23 cellular contexts compared by ENCODE assay signal in genomic region chr7:54728411-54728810, GRCh38. TPM values are rescaled to one million over a fixed set of nuclear protein-coding genes. Genes with fewer than 3 reads are reported as not detected.
DNase-seq lines count a peak whose midpoint lies in the region; ATAC-seq, FAIRE-seq and TF ChIP-seq lines count a peak whose summit lies in the region.
"Had no signal": no experiment of that assay in that cellular context is flagged by ENCODE, and none has a peak within 500 bp of the region (broad histone marks: within the 10 kb centered on the region; RNA-seq: fewer than 3 reads in every experiment).

No MANE protein-coding gene starts in this region.

- ATAC-seq in GM21723 (IDR thresholded peaks at IDR 0.05; ENCODE audit: unreplicated experiment) = no peak
- ATAC-seq: Right ventricle myocardium inferior, T-cell had no signal

- H3K36me3 ChIP-seq in H7 (replicated peaks; ENCODE audit: control insufficient read depth, insufficient read depth, low read length) = no peaks in the 10 kb centered on the region
- H3K36me3 ChIP-seq: SJSA1 had no signal

- no peak overlapping the region for H3K4me3 ChIP-seq in H7 (ENCODE audit: insufficient read depth, low read depth, low read length)
- H3K4me3 ChIP-seq: PC-9, SJSA1 had no signal

- POLR2A ChIA-PET in HEK293T (lab: Yijun Ruan, JAX) = no interaction called here

- DNase-seq in H7 (peak; percentile 13), astrocyte of the hippocampus (ENCODE audit: low read depth, low spot score) (peak; percentile 5), iPS DF 4.7 (ENCODE audit: extremely low read depth, low spot score) (peak; percentile 33), urothelium cell line (ENCODE audit: low spot score) (no peak), HEK293T (ENCODE audit: extremely low spot score) (no peak), COLO668 (lab: John Stamatoyannopoulos, UW; ENCODE audit: unreplicated experiment) (no peak)
- DNase-seq: C1 segment of cervical spinal cord; Calu3; CD4-positive, alpha-beta memory T cell; DMS153; DND-41; HCEC 1CT; Karpas-422; NCI-H1092 treated with DMSO at 0.1 percent for 48 hours; NCI-H1436; NCI-H187; NCI-H748 treated with DMSO at 0.1 percent for 48 hours; NK-92 treated with Interleukin-12 subunit alpha and Interleukin-12 subunit beta, amount 100 ng/mL, for 24 hours; PC-9; T-cell had no signal

- H3K27me3 ChIP-seq in H7 (ENCODE audit: control insufficient read depth, insufficient read depth, low read length) = no peaks in the 10 kb centered on the region

- FAIRE-seq in urothelium cell line (lab: Jason Lieb, UNC) = peak; percentile 59

- CTCF ChIA-PET in HEK293T (lab: Yijun Ruan, JAX) = no interaction called here

TF ChIP-seq in HEK293T, 16 proteins besides CTCF, POLR2A, EP300 and RAD21:
- TF ChIP-seq FOXA1 (IDR thresholded peaks at IDR 0.05) = no peak
- TF ChIP-seq L3MBTL2 (conservative IDR thresholded peaks at IDR 0.05) = no peak
- TF ChIP-seq FOXK2 (IDR thresholded peaks at IDR 0.05) = no peak
- no peak for TF ChIP-seq ARNT (IDR thresholded peaks at IDR 0.05)
- no peak for TF ChIP-seq LEF1 (IDR thresholded peaks at IDR 0.05; ENCODE audit: borderline replicate concordance)

RNA-seq across cellular contexts. Expression of gene SEC61G, which starts 30.6 kb away (rescaled TPM):
- 233 and 253 TPM in 2 replicates for total RNA-seq in H7 (2014; rRNA removed; shearing (Covaris generic))

Comparison
In these comparisons a context has a peak if more than half of its experiments do, and no peak if none do; other contexts are left out.
1. DNase-seq: peak in H7 (single experiment), astrocyte of the hippocampus (single experiment) and iPS DF 4.7 (single experiment); none in urothelium cell line (single experiment), HEK293T (single experiment) and COLO668 (single experiment).